Comparison of ENCODE assay signal across 28 cellular contexts in the genomic region with DNA sequence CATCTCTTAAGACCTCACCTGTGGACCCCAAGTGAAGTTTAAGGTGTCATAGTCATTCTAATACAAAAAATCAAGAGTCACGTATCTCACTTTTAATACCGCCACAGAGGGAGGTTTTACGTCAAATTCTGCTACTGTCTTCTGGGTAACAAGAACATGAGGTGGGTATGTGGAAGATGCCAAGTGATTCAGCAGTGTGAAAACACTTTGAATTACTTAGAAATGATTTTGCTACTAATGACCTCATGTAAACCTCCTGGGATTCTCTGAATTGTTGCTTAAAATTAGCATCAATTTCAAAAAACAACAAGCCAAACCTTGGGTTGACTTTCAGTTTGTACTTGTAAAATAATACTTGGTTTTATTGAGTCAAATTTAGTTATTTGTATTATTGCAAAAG. TPM values are rescaled to one million over a fixed set of nuclear protein-coding genes. Genes with fewer than 3 reads are reported as not detected.
"Had no signal": no experiment of that assay in that cellular context is flagged by ENCODE, and none has a peak within 500 bp of the region (broad histone marks: within the 10 kb centered on the region; RNA-seq: fewer than 3 reads in every experiment).

No MANE protein-coding gene starts in this region.

- H3K9me3 ChIP-seq: SJSA1 had no signal

- DNase-seq: activated B cell treated with CpG ODN at 0.5 μM for 24 hours; activated CD4-positive, alpha-beta memory T cell treated with anti-CD3 and anti-CD28 coated beads for 36 hours; activated CD4-positive, alpha-beta T cell treated with anti-CD3 and anti-CD28 coated beads for 1 hour; activated CD4-positive, alpha-beta T cell treated with anti-CD3 and anti-CD28 coated beads, Interleukin-2, amount 10 ng/mL, durations not matched to agents 7 days and 5 days; activated CD8-positive, alpha-beta memory T cell treated with anti-CD3 and anti-CD28 coated beads for 24 hours; activated effector memory CD4-positive, alpha-beta T cell treated with anti-CD3 and anti-CD28 coated beads, Interleukin-2, amount 50 U/mL, for 16 hours; activated naive CD4-positive, alpha-beta T cell treated with Interleukin-2 at 50 U/mL for 16 hours; activated naive CD8-positive, alpha-beta T cell treated with anti-CD3 and anti-CD28 coated beads, Interleukin-2, amount 50 U/mL, for 24 hours; activated T-cell treated with anti-CD3 and anti-CD28 coated beads, Interleukin-2, amount 50 U/mL, for 4 hours; amygdala; IMR-90; Kasumi-1; KBM-7; NCI-H1105 treated with DMSO at 0.1 percent for 48 hours; NCI-H1436 treated with DMSO at 0.1 percent for 48 hours; NCI-H187 treated with DMSO at 0.1 percent for 48 hours; NCI-H2081 treated with DMSO at 0.1 percent for 48 hours; NCI-H226; NCI-H510A; NCI-H526 treated with DMSO at 0.1 percent for 48 hours; Right ventricle myocardium superior; T-cell; T-helper 2 cell; T1000 had no signal

- H3K27me3 ChIP-seq: SJSA1 had no signal

- H3K36me3 ChIP-seq: SJSA1 had no signal

- H3K4me1 ChIP-seq: SJSA1 had no signal

- H3K27ac ChIP-seq: RWPE1, SJSA1 had no signal

- H3K27ac Mint-ChIP-seq: activated B cell treated with CpG ODN at 0.5 μM for 24 hours; activated CD4-positive, alpha-beta memory T cell treated with anti-CD3 and anti-CD28 coated beads for 36 hours; activated CD4-positive, alpha-beta T cell treated with anti-CD3 and anti-CD28 coated beads, Interleukin-2, amount 10 ng/mL, durations not matched to agents 7 days and 5 days; activated naive CD4-positive, alpha-beta T cell treated with anti-CD3 and anti-CD28 coated beads, Interleukin-2, amount 50 U/mL, for 72 hours; activated naive CD8-positive, alpha-beta T cell treated with anti-CD3 and anti-CD28 coated beads, Interleukin-2, amount 50 U/mL, for 24 hours; T-cell had no signal

- ATAC-seq: activated naive CD4-positive, alpha-beta T cell treated with anti-CD3 and anti-CD28 coated beads, Interleukin-2, amount 50 U/mL, for 72 hours; activated naive CD8-positive, alpha-beta T cell treated with anti-CD3 and anti-CD28 coated beads, Interleukin-2, amount 50 U/mL, for 24 hours; activated T-cell treated with anti-CD3 and anti-CD28 coated beads, Interleukin-2, amount 50 U/mL, for 4 hours; Panc1; T-cell had no signal

- H3K9me3 Mint-ChIP-seq: activated B cell treated with CpG ODN at 0.5 μM for 24 hours; activated CD4-positive, alpha-beta memory T cell treated with anti-CD3 and anti-CD28 coated beads for 36 hours; activated CD4-positive, alpha-beta T cell treated with anti-CD3 and anti-CD28 coated beads, Interleukin-2, amount 10 ng/mL, durations not matched to agents 7 days and 5 days; activated naive CD4-positive, alpha-beta T cell treated with anti-CD3 and anti-CD28 coated beads, Interleukin-2, amount 50 U/mL, for 72 hours; activated naive CD8-positive, alpha-beta T cell treated with anti-CD3 and anti-CD28 coated beads, Interleukin-2, amount 50 U/mL, for 24 hours; activated T-cell treated with anti-CD3 and anti-CD28 coated beads, Interleukin-2, amount 50 U/mL, for 4 hours; T-cell had no signal

- H3K4me3 Mint-ChIP-seq: activated B cell treated with CpG ODN at 0.5 μM for 24 hours; activated CD4-positive, alpha-beta memory T cell treated with anti-CD3 and anti-CD28 coated beads for 36 hours; activated CD4-positive, alpha-beta T cell treated with anti-CD3 and anti-CD28 coated beads, Interleukin-2, amount 10 ng/mL, durations not matched to agents 7 days and 5 days; activated naive CD8-positive, alpha-beta T cell treated with anti-CD3 and anti-CD28 coated beads, Interleukin-2, amount 50 U/mL, for 24 hours; activated T-cell treated with anti-CD3 and anti-CD28 coated beads, Interleukin-2, amount 50 U/mL, for 4 hours; T-cell had no signal

- H3K4me1 Mint-ChIP-seq: activated B cell treated with CpG ODN at 0.5 μM for 24 hours; activated CD4-positive, alpha-beta T cell treated with anti-CD3 and anti-CD28 coated beads, Interleukin-2, amount 10 ng/mL, durations not matched to agents 7 days and 5 days; activated naive CD8-positive, alpha-beta T cell treated with anti-CD3 and anti-CD28 coated beads, Interleukin-2, amount 50 U/mL, for 24 hours; T-cell had no signal

- H3K36me3 Mint-ChIP-seq: activated CD4-positive, alpha-beta memory T cell treated with anti-CD3 and anti-CD28 coated beads for 36 hours; activated naive CD4-positive, alpha-beta T cell treated with anti-CD3 and anti-CD28 coated beads, Interleukin-2, amount 50 U/mL, for 72 hours; T-cell had no signal

- H3K4me3 ChIP-seq: SJSA1 had no signal

RNA-seq across cellular contexts. Expression of a gene that starts 8.7 kb away (rescaled TPM):
- total RNA-seq: activated B cell treated with CpG ODN at 0.5 μM for 24 hours; activated CD4-positive, alpha-beta T cell treated with anti-CD3 and anti-CD28 coated beads, Interleukin-2, amount 10 ng/mL, durations not matched to agents 7 days and 5 days; activated naive CD4-positive, alpha-beta T cell treated with anti-CD3 and anti-CD28 coated beads, Interleukin-2, amount 50 U/mL, for 72 hours; activated T-cell treated with anti-CD3 and anti-CD28 coated beads, Interleukin-2, amount 50 U/mL, for 4 hours; IMR-90; Right ventricle myocardium superior; SJSA1; T-cell had no signal
- polyA plus RNA-seq: IMR-90 had no signal
